ENCODE assay signal across 1 cellular context in the genomic region with DNA sequence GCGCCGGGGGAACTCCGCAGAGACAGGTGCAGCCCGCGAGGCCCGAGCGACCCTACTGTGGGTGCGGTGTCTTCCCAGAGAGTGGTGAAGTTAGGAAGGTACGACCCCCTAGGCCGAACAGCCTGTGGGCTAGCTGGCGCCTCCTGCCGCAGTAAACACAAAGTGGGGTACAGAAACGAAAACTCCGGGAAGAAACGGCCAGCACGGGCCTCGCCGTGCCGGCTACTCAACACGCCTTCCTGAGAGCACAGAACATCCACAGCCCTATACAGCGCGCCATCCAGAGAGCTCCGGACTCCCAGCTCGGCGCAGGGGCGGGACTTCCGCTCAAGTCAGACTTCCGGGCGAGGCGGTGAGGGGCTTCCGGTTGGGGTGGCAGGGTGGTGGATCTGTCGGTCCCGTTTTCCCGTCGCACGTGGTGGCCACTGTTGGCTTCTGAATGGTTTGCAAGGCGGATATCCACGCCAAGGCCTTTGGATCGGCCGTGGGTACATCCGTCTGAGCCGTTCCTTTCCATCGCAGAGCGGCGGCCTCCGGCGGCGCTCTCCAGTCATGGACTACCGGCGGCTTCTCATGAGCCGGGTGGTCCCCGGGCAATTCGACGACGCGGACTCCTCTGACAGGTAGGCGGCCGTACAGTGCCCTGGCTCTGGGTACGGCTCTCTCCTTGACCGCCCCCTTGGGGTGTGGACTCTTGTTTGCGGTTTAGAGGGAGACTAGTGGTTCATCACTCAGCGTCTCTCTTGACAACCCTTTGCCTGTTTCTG.
A peak's percentile ranks its signal among the peaks of the same experiment; 100 is the strongest.
TF ChIP-seq lines count a peak whose summit lies in the region.

TSS of gene CAGE1 (minus strand) at position 292 of the 767 bp plus-strand sequence. CDS start 2,569 bp downstream, outside the sequence.
TSS of gene RIOK1 (plus strand) at position 358 of the 767 bp plus-strand sequence. CDS start at position 553, 195 bp downstream.

TF ChIP-seq in HepG2, 621 proteins besides CTCF, POLR2A, EP300 and RAD21 (continued from another document and continues in another):
- TF ChIP-seq GATAD2A (CRISPR knock-in tag; IDR thresholded peaks at IDR 0.05) (peak; percentile 54; the same call in 1 of the 2 replicates), NFIB (CRISPR knock-in tag; IDR thresholded peaks at IDR 0.05; ENCODE audit: borderline replicate concordance) (0 out of 2 replicates have a peak, but pooled peaks have one; percentile 12), ZNF292 (CRISPR knock-in tag; IDR thresholded peaks at IDR 0.05; ENCODE audit: borderline replicate concordance, low read depth) (peak; percentile 90), ZNF792 (CRISPR knock-in tag; IDR thresholded peaks at IDR 0.05) (peak; percentile 97), HDAC6 (IDR thresholded peaks at IDR 0.05; ENCODE audit: low read depth, low read length) (no peak), ZNF7 (CRISPR knock-in tag; IDR thresholded peaks at IDR 0.05) (no peak), TAF15 (IDR thresholded peaks at IDR 0.05; ENCODE audit: low read depth, low read length, poor library complexity, severe bottlenecking) (peak; percentile 96), SETDB1 (CRISPR knock-in tag; IDR thresholded peaks at IDR 0.05; ENCODE audit: borderline replicate concordance) (no peak), HMG20B (CRISPR knock-in tag; conservative IDR thresholded peaks at IDR 0.05) (0 out of 2 replicates have a peak, but pooled peaks have one; percentile 9), HNRNPL (IDR thresholded peaks at IDR 0.05; ENCODE audit: low read depth, low read length) (peak; percentile 89; the same call in 1 of the 2 replicates), POGZ (CRISPR knock-in tag; IDR thresholded peaks at IDR 0.05) (peak; percentile 83; the same call in 1 of the 2 replicates), EEA1 (CRISPR knock-in tag; IDR thresholded peaks at IDR 0.05; ENCODE audit: borderline replicate concordance) (peak; percentile 95), CC2D1A (CRISPR knock-in tag; IDR thresholded peaks at IDR 0.05) (no peak), ZNF550 (CRISPR knock-in tag; IDR thresholded peaks at IDR 0.05; ENCODE audit: borderline replicate concordance) (0 out of 2 replicates have a peak, but pooled peaks have one; percentile 77), DNMT3B (CRISPR knock-in tag; conservative IDR thresholded peaks at IDR 0.05) (peak; percentile 86; the same call in 1 of the 2 replicates), ZMAT3 (CRISPR knock-in tag; conservative IDR thresholded peaks at IDR 0.05) (peak; percentile 91), CBX2 (IDR thresholded peaks at IDR 0.05; ENCODE audit: low read depth, low read length) (no peak), CBX2 (CRISPR knock-in tag; IDR thresholded peaks at IDR 0.05; ENCODE audit: low read depth) (no peak; the same call in 1 of the 2 replicates), ZNF766 (CRISPR knock-in tag; IDR thresholded peaks at IDR 0.05; ENCODE audit: borderline replicate concordance) (peak; percentile 89; the same call in 1 of the 2 replicates), STAG1 (CRISPR knock-in tag; IDR thresholded peaks at IDR 0.05) (peak; percentile 19), ZBTB33 (CRISPR knock-in tag; IDR thresholded peaks at IDR 0.05) (peak; percentile 13; the same call in 1 of the 2 replicates), PRDM15 (CRISPR knock-in tag; IDR thresholded peaks at IDR 0.05) (0 out of 2 replicates have a peak, but pooled peaks have one; percentile 29), ZNF33A (CRISPR knock-in tag; IDR thresholded peaks at IDR 0.05; ENCODE audit: borderline replicate concordance) (peak; percentile 81; the same call in 1 of the 2 replicates), ELF1 (CRISPR knock-in tag; IDR thresholded peaks at IDR 0.05) (peak; percentile 90), PHF20 (CRISPR knock-in tag; IDR thresholded peaks at IDR 0.05) (peak; percentile 95), HNF4A (CRISPR knock-in tag; IDR thresholded peaks at IDR 0.05) (no peak; the same call in 1 of the 2 replicates), ZNF709 (CRISPR knock-in tag; IDR thresholded peaks at IDR 0.05) (peak; percentile 82; the same call in 1 of the 2 replicates), EHMT2 (IDR thresholded peaks at IDR 0.05; ENCODE audit: borderline replicate concordance, low read depth, low read length) (no peak; the same call in 1 of the 2 replicates)
- TF ChIP-seq, protein P1, sequence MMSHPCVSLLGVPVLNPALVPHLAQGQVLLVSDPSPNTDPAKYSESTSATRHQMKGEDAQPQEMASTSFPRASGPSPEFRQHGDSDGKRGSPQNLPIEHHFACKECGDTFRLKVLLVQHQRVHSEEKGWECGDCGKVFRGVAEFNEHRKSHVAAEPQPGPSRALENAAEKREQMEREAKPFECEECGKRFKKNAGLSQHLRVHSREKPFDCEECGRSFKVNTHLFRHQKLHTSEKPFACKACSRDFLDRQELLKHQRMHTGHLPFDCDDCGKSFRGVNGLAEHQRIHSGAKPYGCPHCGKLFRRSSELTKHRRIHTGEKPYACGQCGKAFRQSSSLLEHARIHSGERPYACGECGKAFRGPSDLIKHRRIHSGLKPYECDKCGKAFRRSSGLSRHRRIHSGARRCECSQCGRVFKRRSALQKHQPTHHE (CRISPR knock-in tag; IDR thresholded peaks at IDR 0.05; ENCODE audit: borderline replicate concordance), result peak; percentile 95; the same call in 1 of the 2 replicates
- TF ChIP-seq, protein P2, sequence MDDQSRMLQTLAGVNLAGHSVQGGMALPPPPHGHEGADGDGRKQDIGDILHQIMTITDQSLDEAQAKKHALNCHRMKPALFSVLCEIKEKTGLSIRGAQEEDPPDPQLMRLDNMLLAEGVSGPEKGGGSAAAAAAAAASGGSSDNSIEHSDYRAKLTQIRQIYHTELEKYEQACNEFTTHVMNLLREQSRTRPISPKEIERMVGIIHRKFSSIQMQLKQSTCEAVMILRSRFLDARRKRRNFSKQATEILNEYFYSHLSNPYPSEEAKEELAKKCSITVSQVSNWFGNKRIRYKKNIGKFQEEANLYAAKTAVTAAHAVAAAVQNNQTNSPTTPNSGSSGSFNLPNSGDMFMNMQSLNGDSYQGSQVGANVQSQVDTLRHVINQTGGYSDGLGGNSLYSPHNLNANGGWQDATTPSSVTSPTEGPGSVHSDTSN (CRISPR knock-in tag; IDR thresholded peaks at IDR 0.05; ENCODE audit: borderline replicate concordance), result no peak
- TF ChIP-seq, protein P3, sequence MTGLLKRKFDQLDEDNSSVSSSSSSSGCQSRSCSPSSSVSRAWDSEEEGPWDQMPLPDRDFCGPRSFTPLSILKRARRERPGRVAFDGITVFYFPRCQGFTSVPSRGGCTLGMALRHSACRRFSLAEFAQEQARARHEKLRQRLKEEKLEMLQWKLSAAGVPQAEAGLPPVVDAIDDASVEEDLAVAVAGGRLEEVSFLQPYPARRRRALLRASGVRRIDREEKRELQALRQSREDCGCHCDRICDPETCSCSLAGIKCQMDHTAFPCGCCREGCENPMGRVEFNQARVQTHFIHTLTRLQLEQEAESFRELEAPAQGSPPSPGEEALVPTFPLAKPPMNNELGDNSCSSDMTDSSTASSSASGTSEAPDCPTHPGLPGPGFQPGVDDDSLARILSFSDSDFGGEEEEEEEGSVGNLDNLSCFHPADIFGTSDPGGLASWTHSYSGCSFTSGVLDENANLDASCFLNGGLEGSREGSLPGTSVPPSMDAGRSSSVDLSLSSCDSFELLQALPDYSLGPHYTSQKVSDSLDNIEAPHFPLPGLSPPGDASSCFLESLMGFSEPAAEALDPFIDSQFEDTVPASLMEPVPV (CRISPR knock-in tag; IDR thresholded peaks at IDR 0.05), result peak; percentile 87
- TF ChIP-seq, protein P4, sequence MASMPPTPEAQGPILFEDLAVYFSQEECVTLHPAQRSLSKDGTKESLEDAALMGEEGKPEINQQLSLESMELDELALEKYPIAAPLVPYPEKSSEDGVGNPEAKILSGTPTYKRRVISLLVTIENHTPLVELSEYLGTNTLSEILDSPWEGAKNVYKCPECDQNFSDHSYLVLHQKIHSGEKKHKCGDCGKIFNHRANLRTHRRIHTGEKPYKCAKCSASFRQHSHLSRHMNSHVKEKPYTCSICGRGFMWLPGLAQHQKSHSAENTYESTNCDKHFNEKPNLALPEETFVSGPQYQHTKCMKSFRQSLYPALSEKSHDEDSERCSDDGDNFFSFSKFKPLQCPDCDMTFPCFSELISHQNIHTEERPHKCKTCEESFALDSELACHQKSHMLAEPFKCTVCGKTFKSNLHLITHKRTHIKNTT (CRISPR knock-in tag; IDR thresholded peaks at IDR 0.05), result no peak
- TF ChIP-seq, protein P5, sequence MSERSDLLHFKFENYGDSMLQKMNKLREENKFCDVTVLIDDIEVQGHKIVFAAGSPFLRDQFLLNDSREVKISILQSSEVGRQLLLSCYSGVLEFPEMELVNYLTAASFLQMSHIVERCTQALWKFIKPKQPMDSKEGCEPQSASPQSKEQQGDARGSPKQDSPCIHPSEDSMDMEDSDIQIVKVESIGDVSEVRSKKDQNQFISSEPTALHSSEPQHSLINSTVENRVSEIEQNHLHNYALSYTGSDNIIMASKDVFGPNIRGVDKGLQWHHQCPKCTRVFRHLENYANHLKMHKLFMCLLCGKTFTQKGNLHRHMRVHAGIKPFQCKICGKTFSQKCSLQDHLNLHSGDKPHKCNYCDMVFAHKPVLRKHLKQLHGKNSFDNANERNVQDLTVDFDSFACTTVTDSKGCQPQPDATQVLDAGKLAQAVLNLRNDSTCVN (CRISPR knock-in tag; IDR thresholded peaks at IDR 0.05; ENCODE audit: borderline replicate concordance), result peak; percentile 87
- TF ChIP-seq, protein P6, sequence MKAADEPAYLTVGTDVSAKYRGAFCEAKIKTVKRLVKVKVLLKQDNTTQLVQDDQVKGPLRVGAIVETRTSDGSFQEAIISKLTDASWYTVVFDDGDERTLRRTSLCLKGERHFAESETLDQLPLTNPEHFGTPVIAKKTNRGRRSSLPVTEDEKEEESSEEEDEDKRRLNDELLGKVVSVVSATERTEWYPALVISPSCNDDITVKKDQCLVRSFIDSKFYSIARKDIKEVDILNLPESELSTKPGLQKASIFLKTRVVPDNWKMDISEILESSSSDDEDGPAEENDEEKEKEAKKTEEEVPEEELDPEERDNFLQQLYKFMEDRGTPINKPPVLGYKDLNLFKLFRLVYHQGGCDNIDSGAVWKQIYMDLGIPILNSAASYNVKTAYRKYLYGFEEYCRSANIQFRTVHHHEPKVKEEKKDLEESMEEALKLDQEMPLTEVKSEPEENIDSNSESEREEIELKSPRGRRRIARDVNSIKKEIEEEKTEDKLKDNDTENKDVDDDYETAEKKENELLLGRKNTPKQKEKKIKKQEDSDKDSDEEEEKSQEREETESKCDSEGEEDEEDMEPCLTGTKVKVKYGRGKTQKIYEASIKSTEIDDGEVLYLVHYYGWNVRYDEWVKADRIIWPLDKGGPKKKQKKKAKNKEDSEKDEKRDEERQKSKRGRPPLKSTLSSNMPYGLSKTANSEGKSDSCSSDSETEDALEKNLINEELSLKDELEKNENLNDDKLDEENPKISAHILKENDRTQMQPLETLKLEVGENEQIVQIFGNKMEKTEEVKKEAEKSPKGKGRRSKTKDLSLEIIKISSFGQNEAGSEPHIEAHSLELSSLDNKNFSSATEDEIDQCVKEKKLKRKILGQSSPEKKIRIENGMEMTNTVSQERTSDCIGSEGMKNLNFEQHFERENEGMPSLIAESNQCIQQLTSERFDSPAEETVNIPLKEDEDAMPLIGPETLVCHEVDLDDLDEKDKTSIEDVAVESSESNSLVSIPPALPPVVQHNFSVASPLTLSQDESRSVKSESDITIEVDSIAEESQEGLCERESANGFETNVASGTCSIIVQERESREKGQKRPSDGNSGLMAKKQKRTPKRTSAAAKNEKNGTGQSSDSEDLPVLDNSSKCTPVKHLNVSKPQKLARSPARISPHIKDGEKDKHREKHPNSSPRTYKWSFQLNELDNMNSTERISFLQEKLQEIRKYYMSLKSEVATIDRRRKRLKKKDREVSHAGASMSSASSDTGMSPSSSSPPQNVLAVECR (CRISPR knock-in tag; IDR thresholded peaks at IDR 0.05; ENCODE audit: borderline replicate concordance), result peak; percentile 99
